ENCODE assay signal across 2 cellular contexts in genomic region chr9:124371183-124371582, GRCh38.
TF ChIP-seq lines count a peak whose summit lies in the region.

No MANE protein-coding gene starts in this region.

TF ChIP-seq in K562, 482 proteins besides CTCF, POLR2A, EP300 and RAD21:
- TF ChIP-seq CEBPB (tag; IDR thresholded peaks at IDR 0.05) (peak; percentile 76), ZNF644 (tag; IDR thresholded peaks at IDR 0.05; ENCODE audit: low read depth) (no peak), HNRNPH1 (optimal IDR thresholded peaks at IDR 0.05; ENCODE audit: low read depth, low read length) (no peak)

TF ChIP-seq in HepG2, 621 proteins besides CTCF, POLR2A, EP300 and RAD21:
- TF ChIP-seq POLR2AphosphoS2 (IDR thresholded peaks at IDR 0.05; ENCODE audit: low read depth, low read length) (no peak), HDAC2 (CRISPR knock-in tag; IDR thresholded peaks at IDR 0.05) (0 out of 2 replicates have a peak, but pooled peaks have one; percentile 17), SOX13 (IDR thresholded peaks at IDR 0.05) (no peak), SOX13 (CRISPR knock-in tag; conservative IDR thresholded peaks at IDR 0.05 in 1 of 2, IDR thresholded peaks at IDR 0.05 in 1 of 2) (peak in 1 of 2 experiments; percentile 71; a peak in 2 of 4 replicates), FOXK2 (IDR thresholded peaks at IDR 0.05) (no peak), NR2F6 (IDR thresholded peaks at IDR 0.05) (peak; percentile 22; the same call in 1 of the 2 replicates), NR2F6 (CRISPR knock-in tag; IDR thresholded peaks at IDR 0.05) (no peak), THRA (CRISPR knock-in tag; IDR thresholded peaks at IDR 0.05; ENCODE audit: borderline replicate concordance) (0 out of 2 replicates have a peak, but pooled peaks have one; percentile 28), CEBPG (CRISPR knock-in tag; IDR thresholded peaks at IDR 0.05) (peak; percentile 76), GATAD2A (CRISPR knock-in tag; IDR thresholded peaks at IDR 0.05) (peak; percentile 30; the same call in 1 of the 2 replicates), ZNF644 (CRISPR knock-in tag; IDR thresholded peaks at IDR 0.05; ENCODE audit: low read depth) (0 out of 2 replicates have a peak, but pooled peaks have one; percentile 26), CEBPB (IDR thresholded peaks at IDR 0.05; ENCODE audit: borderline replicate concordance, low read depth, low read length) (peak; percentile 82; the same call in 1 of the 2 replicates), ARID5B (CRISPR knock-in tag; IDR thresholded peaks at IDR 0.05) (peak; percentile 33; the same call in 1 of the 2 replicates), ZMAT5 (CRISPR knock-in tag; IDR thresholded peaks at IDR 0.05; ENCODE audit: borderline replicate concordance, low read depth) (no peak), ZNF607 (CRISPR knock-in tag; IDR thresholded peaks at IDR 0.05; ENCODE audit: borderline replicate concordance) (no peak)
